In genomic region chr2:39000552-39000951, GRCh38 we compare ENCODE assay signal across 24 cellular contexts.
"Had no signal": no experiment of that assay in that cellular context is flagged by ENCODE, and none has a peak within 500 bp of the region (broad histone marks: within the 10 kb centered on the region; RNA-seq: fewer than 3 reads in every experiment).

No MANE protein-coding gene starts in this region.

- H3K4me3 ChIP-seq: body of pancreas, esophagus muscularis mucosa, left lung, mucosa of descending colon, sigmoid colon, uterus had no signal

- H3K27me3 Mint-ChIP-seq: activated CD4-positive, alpha-beta T cell treated with anti-CD3 and anti-CD28 coated beads, Interleukin-2, amount 10 ng/mL, durations not matched to agents 7 days and 5 days; activated CD8-positive, alpha-beta T cell treated with anti-CD3 and anti-CD28 coated beads for 36 hours; activated naive CD8-positive, alpha-beta T cell; stimulated activated naive CD8-positive, alpha-beta T cell treated with anti-CD3 and anti-CD28 coated beads, Interleukin-15, Interleukin-2, amounts not matched to agents 100 ng/mL and 50 ng/mL, for 24 hours; type B pancreatic cell had no signal

- ATAC-seq: activated CD8-positive, alpha-beta T cell treated with anti-CD3 and anti-CD28 coated beads for 36 hours; activated T-cell treated with anti-CD3 and anti-CD28 coated beads, Interleukin-2, amount 50 U/mL, for 4 hours; body of pancreas; foreskin keratinocyte; left lung; mucosa of descending colon; stimulated activated effector memory CD8-positive, alpha-beta T cell treated with anti-CD3 and anti-CD28 coated beads, Interleukin-12 subunit alpha, Interleukin-12 subunit beta, amount 100 ng/mL, for 72 hours had no signal

- H3K27ac ChIP-seq: body of pancreas, esophagus muscularis mucosa, foreskin keratinocyte, left lung, neutrophil, sigmoid colon, uterus had no signal

- H3K36me3 ChIP-seq: uterus had no signal

- H3K9me3 Mint-ChIP-seq: activated CD4-positive, alpha-beta T cell treated with anti-CD3 and anti-CD28 coated beads, Interleukin-2, amount 10 ng/mL, durations not matched to agents 7 days and 5 days; activated CD8-positive, alpha-beta T cell treated with anti-CD3 and anti-CD28 coated beads for 36 hours; activated T-cell treated with anti-CD3 and anti-CD28 coated beads, Interleukin-2, amount 50 U/mL, for 4 hours; endodermal cell; nephron; stimulated activated effector memory CD8-positive, alpha-beta T cell treated with anti-CD3 and anti-CD28 coated beads, Interleukin-12 subunit alpha, Interleukin-12 subunit beta, amount 100 ng/mL, for 72 hours; stimulated activated naive CD8-positive, alpha-beta T cell treated with anti-CD3 and anti-CD28 coated beads, Interleukin-15, Interleukin-2, amounts not matched to agents 100 ng/mL and 50 ng/mL, for 24 hours; type B pancreatic cell had no signal

- FAIRE-seq: islet of Langerhans, small intestine had no signal

- H3K4me3 Mint-ChIP-seq: activated CD4-positive, alpha-beta T cell treated with anti-CD3 and anti-CD28 coated beads, Interleukin-2, amount 10 ng/mL, durations not matched to agents 7 days and 5 days; activated CD8-positive, alpha-beta T cell treated with anti-CD3 and anti-CD28 coated beads for 36 hours; activated naive CD8-positive, alpha-beta T cell; activated T-cell treated with anti-CD3 and anti-CD28 coated beads, Interleukin-2, amount 50 U/mL, for 4 hours; endodermal cell; nephron; stimulated activated effector memory CD8-positive, alpha-beta T cell treated with anti-CD3 and anti-CD28 coated beads, Interleukin-12 subunit alpha, Interleukin-12 subunit beta, amount 100 ng/mL, for 72 hours; stimulated activated naive CD8-positive, alpha-beta T cell treated with anti-CD3 and anti-CD28 coated beads, Interleukin-15, Interleukin-2, amounts not matched to agents 100 ng/mL and 50 ng/mL, for 24 hours; type B pancreatic cell had no signal

- DNase-seq: activated CD4-positive, alpha-beta T cell treated with anti-CD3 and anti-CD28 coated beads, Interleukin-2, amount 10 ng/mL, durations not matched to agents 7 days and 5 days; activated CD4-positive, CD25-positive, alpha-beta regulatory T cell treated with anti-CD3 and anti-CD28 coated beads, Interleukin-2, amount 50 U/mL, for 72 hours; activated CD8-positive, alpha-beta T cell treated with anti-CD3 and anti-CD28 coated beads for 36 hours; activated naive CD4-positive, alpha-beta T cell; activated T-cell treated with anti-CD3 and anti-CD28 coated beads, Interleukin-2, amount 50 U/mL, for 4 hours; aorta; body of pancreas; endodermal cell; foreskin keratinocyte; left lung; mucosa of descending colon; sigmoid colon; small intestine; stimulated activated CD4-positive, alpha-beta T cell treated with anti-CD3 and anti-CD28 coated beads, Interleukin-4, amount 100 ng/mL, for 24 hours; T1000; uterus had no signal

- H3K4me1 Mint-ChIP-seq: stimulated activated effector memory CD8-positive, alpha-beta T cell treated with anti-CD3 and anti-CD28 coated beads, Interleukin-12 subunit alpha, Interleukin-12 subunit beta, amount 100 ng/mL, for 72 hours had no signal

- H3K27me3 ChIP-seq: body of pancreas, esophagus muscularis mucosa, foreskin keratinocyte, left lung, neutrophil, sigmoid colon, uterus had no signal

- H3K27ac Mint-ChIP-seq: activated CD4-positive, alpha-beta T cell treated with anti-CD3 and anti-CD28 coated beads, Interleukin-2, amount 10 ng/mL, durations not matched to agents 7 days and 5 days; activated CD8-positive, alpha-beta T cell treated with anti-CD3 and anti-CD28 coated beads for 36 hours; activated naive CD8-positive, alpha-beta T cell; endodermal cell; nephron; stimulated activated naive CD8-positive, alpha-beta T cell treated with anti-CD3 and anti-CD28 coated beads, Interleukin-15, Interleukin-2, amounts not matched to agents 100 ng/mL and 50 ng/mL, for 24 hours; type B pancreatic cell had no signal

- H3K4me1 ChIP-seq: body of pancreas, esophagus muscularis mucosa, foreskin keratinocyte, sigmoid colon, uterus had no signal

- H3K9me3 ChIP-seq: body of pancreas, esophagus muscularis mucosa, left lung, mucosa of descending colon, neutrophil, sigmoid colon, uterus had no signal
